21 cellular contexts compared by ENCODE assay signal in the genomic region with DNA sequence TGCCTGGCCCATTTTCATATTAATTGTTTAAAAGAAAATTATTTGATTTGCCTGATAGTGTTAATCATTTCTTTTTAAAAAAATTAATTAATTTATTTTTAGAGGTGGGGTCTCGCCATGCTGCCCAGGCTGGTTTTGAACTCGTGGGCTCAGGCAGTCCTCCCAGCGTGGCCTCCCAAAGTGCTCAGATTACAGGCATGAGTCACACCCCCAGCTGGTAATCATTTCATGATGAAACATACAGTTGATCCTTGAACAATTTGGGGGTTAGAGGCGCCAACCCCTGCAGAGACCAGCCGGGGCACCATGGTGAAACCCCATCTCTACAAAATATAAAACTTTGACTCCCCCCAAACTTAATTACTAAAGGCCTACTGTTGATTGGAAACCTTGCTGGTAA. TPM values are rescaled to one million over a fixed set of nuclear protein-coding genes. Genes with fewer than 3 reads are reported as not detected.
DNase-seq lines count a peak whose midpoint lies in the region; ATAC-seq and TF ChIP-seq lines count a peak whose summit lies in the region.
"Had no signal": no experiment of that assay in that cellular context is flagged by ENCODE, and none has a peak within 500 bp of the region (broad histone marks: within the 10 kb centered on the region; RNA-seq: fewer than 3 reads in every experiment).

No MANE protein-coding gene starts in this region.

- H3K4me3 ChIP-seq in foreskin fibroblast (ENCODE audit: low read depth in 1 of 2, low read length in 2 of 2): no peak overlapping the region
- H3K4me3 ChIP-seq in SJCRH30: no peak overlapping the region
- H3K4me3 ChIP-seq: GM12878, MG63, PC-9 had no signal

- no peaks in the 10 kb centered on the region for H3K9me3 ChIP-seq in SJCRH30 (replicated peaks)
- H3K9me3 ChIP-seq: MG63 had no signal

- no peaks in the 10 kb centered on the region for H3K27me3 ChIP-seq in SJCRH30
- H3K27me3 ChIP-seq: MG63 had no signal

- peaks cover 88% of the 10 kb centered on the region for H3K36me3 ChIP-seq in SJCRH30

- no peaks in the 10 kb centered on the region for H3K4me1 ChIP-seq in SJCRH30

- TF ChIP-seq CTCF in foreskin fibroblast (IDR thresholded peaks at IDR 0.05; ENCODE audit: low read depth, low read length): no peak

- H3K36me3 Mint-ChIP-seq in activated CD4-positive, alpha-beta T cell treated with anti-CD3 and anti-CD28 coated beads for 36 hours (ENCODE audit: low read depth): peaks cover 60% of the 10 kb centered on the region
- peaks cover 65% of the 10 kb centered on the region for H3K36me3 Mint-ChIP-seq in T-helper 2 cell treated with Interferon-gamma antibody and Interleukin-4, amounts not matched to agents 5 μg/mL and 100 μg/mL, for 36 hours (ENCODE audit: low read depth)

- peaks cover 44% of the 10 kb centered on the region for H3K4me1 Mint-ChIP-seq in activated CD4-positive, alpha-beta T cell treated with anti-CD3 and anti-CD28 coated beads for 36 hours
- peaks cover 33% of the 10 kb centered on the region for H3K4me1 Mint-ChIP-seq in T-helper 2 cell treated with Interferon-gamma antibody and Interleukin-4, amounts not matched to agents 5 μg/mL and 100 μg/mL, for 36 hours (ENCODE audit: low read depth)

- H3K9me3 Mint-ChIP-seq in activated CD4-positive, alpha-beta T cell treated with anti-CD3 and anti-CD28 coated beads for 36 hours (ENCODE audit: low read depth): no peaks in the 10 kb centered on the region
- H3K9me3 Mint-ChIP-seq in T-helper 2 cell treated with Interferon-gamma antibody and Interleukin-4, amounts not matched to agents 5 μg/mL and 100 μg/mL, for 36 hours: no peaks in the 10 kb centered on the region
- H3K9me3 Mint-ChIP-seq: HFFc6 had no signal

- H3K4me3 Mint-ChIP-seq in activated CD4-positive, alpha-beta T cell treated with anti-CD3 and anti-CD28 coated beads for 36 hours: no peak overlapping the region
- no peak overlapping the region for H3K4me3 Mint-ChIP-seq in T-helper 2 cell treated with Interferon-gamma antibody and Interleukin-4, amounts not matched to agents 5 μg/mL and 100 μg/mL, for 36 hours
- H3K4me3 Mint-ChIP-seq: HFFc6 had no signal

- ATAC-seq in activated CD4-positive, alpha-beta T cell treated with anti-CD3 and anti-CD28 coated beads for 36 hours: no peak
- ATAC-seq: GM12878 had no signal

- H3K27ac ChIP-seq in SJCRH30: no peak overlapping the region
- H3K27ac ChIP-seq: C4-2B, HL-60, PC-9 had no signal

- intact Hi-C loops in activated CD4-positive, alpha-beta T cell treated with anti-CD3 and anti-CD28 coated beads for 36 hours (cut with DNase I, micrococcal nuclease): loop anchor here in 1 of 2 experiments (5.0 kb wide), 1 partner anchor 756 kb away; a partner anchor contains a TSS

- no peak overlapping the region for H3K27ac Mint-ChIP-seq in activated CD4-positive, alpha-beta T cell treated with anti-CD3 and anti-CD28 coated beads for 36 hours
- peak overlapping the region; percentile 68 for H3K27ac Mint-ChIP-seq in T-helper 2 cell treated with Interferon-gamma antibody and Interleukin-4, amounts not matched to agents 5 μg/mL and 100 μg/mL, for 36 hours
- H3K27ac Mint-ChIP-seq: HFFc6 had no signal

- CTCF ChIA-PET in activated CD4-positive, alpha-beta T cell treated with anti-CD3 and anti-CD28 coated beads for 36 hours (lab: Charles Lee): interaction anchor here (0.6 to 1.4 kb wide), 2 partner anchors 47 to 546 kb away, joined by 3 to 5 read pairs; no protein-coding TSS in a partner anchor

- POLR2A ChIA-PET in activated CD4-positive, alpha-beta T cell treated with anti-CD3 and anti-CD28 coated beads for 36 hours (lab: Charles Lee): no interaction called here

- no peaks in the 10 kb centered on the region for H3K27me3 Mint-ChIP-seq in activated CD4-positive, alpha-beta T cell treated with anti-CD3 and anti-CD28 coated beads for 36 hours
- H3K27me3 Mint-ChIP-seq in T-helper 2 cell treated with Interferon-gamma antibody and Interleukin-4, amounts not matched to agents 5 μg/mL and 100 μg/mL, for 36 hours (ENCODE audit: low read depth): no peaks in the 10 kb centered on the region

- peak; percentile 32 for DNase-seq in activated CD4-positive, alpha-beta T cell treated with anti-CD3 and anti-CD28 coated beads for 36 hours
- no peak for DNase-seq in activated CD4-positive, alpha-beta T cell treated with anti-CD3 and anti-CD28 coated beads for 1 hour
- DNase-seq in HCEC 1CT: peak; percentile 63
- DNase-seq in T-helper 2 cell treated with Interferon-gamma antibody and Interleukin-4, amounts not matched to agents 5 μg/mL and 100 μg/mL, for 36 hours (ENCODE audit: low spot score): no peak
- peak; percentile 14 to 58 for DNase-seq in foreskin fibroblast
- no peak for DNase-seq in 8988T
- no peak for DNase-seq in SJCRH30
- no peak for DNase-seq in H4 (ENCODE audit: low spot score)
- DNase-seq: HFFc6, KBM-7, MG63, NCI-H1105 treated with DMSO at 0.1 percent for 48 hours, NCI-H187 treated with DMSO at 0.1 percent for 48 hours, NCI-H446, NCI-H748 treated with DMSO at 0.1 percent for 48 hours, PC-9, SHP77 treated with DMSO at 0.1 percent for 48 hours had no signal

RNA-seq across cellular contexts. Expression of a gene that starts 7.9 kb away (rescaled TPM):
- 10 to 100 TPM; 45.6 to 63.9 TPM for total RNA-seq in activated CD4-positive, alpha-beta T cell treated with anti-CD3 and anti-CD28 coated beads for 36 hours
- total RNA-seq in SJCRH30 (2014; rRNA removed; shearing (Covaris generic)): 71.9 and 78.6 TPM in 2 replicates
- total RNA-seq in H4 (2014; rRNA removed; shearing (Covaris generic)): 22.3 and 29.9 TPM in 2 replicates

RNA-seq across cellular contexts. Expression of a gene that starts 8.0 kb away (rescaled TPM):
- under 1 TPM; 0.11 to 0.44 TPM for total RNA-seq in activated CD4-positive, alpha-beta T cell treated with anti-CD3 and anti-CD28 coated beads for 36 hours
- total RNA-seq in SJCRH30 (2014; rRNA removed; shearing (Covaris generic)): 6.6 and 8.4 TPM in 2 replicates
- 1.5 and 1.9 TPM in 2 replicates for total RNA-seq in H4 (2014; rRNA removed; shearing (Covaris generic))

RNA-seq across cellular contexts. Expression of a gene that starts 26.6 kb away (rescaled TPM):
- total RNA-seq in activated CD4-positive, alpha-beta T cell treated with anti-CD3 and anti-CD28 coated beads for 36 hours: 10 to 100 TPM; 23.7 to 26.1 TPM
- total RNA-seq in SJCRH30 (2014; rRNA removed; shearing (Covaris generic)): 48.5 and 51.2 TPM in 2 replicates
- total RNA-seq in H4 (2014; rRNA removed; shearing (Covaris generic)): 9.1 and 11.8 TPM in 2 replicates

RNA-seq across cellular contexts. Expression of a gene that starts 26.9 kb away (rescaled TPM):
- 10 to 100 TPM; 23.8 to 25.3 TPM for total RNA-seq in activated CD4-positive, alpha-beta T cell treated with anti-CD3 and anti-CD28 coated beads for 36 hours
- 36.0 and 41.6 TPM in 2 replicates for total RNA-seq in SJCRH30 (2014; rRNA removed; shearing (Covaris generic))
- 16.6 and 17.4 TPM in 2 replicates for total RNA-seq in H4 (2014; rRNA removed; shearing (Covaris generic))

RNA-seq across cellular contexts. Expression of a gene that starts 53.9 kb away (rescaled TPM):
- total RNA-seq in activated CD4-positive, alpha-beta T cell treated with anti-CD3 and anti-CD28 coated beads for 36 hours: 10 to 100 TPM; 31.8 to 34.5 TPM
- 83.4 and 87.8 TPM in 2 replicates for total RNA-seq in SJCRH30 (2014; rRNA removed; shearing (Covaris generic))
- 16.9 and 18.0 TPM in 2 replicates for total RNA-seq in H4 (2014; rRNA removed; shearing (Covaris generic))
- total RNA-seq: G401 had no signal

Comparison
In these comparisons a context has a peak if more than half of its experiments do, and no peak if none do; other contexts are left out.
1. DNase-seq: peak in activated CD4-positive, alpha-beta T cell treated with anti-CD3 and anti-CD28 coated beads for 36 hours (single experiment), HCEC 1CT (single experiment) and foreskin fibroblast (2 of 2); none in activated CD4-positive, alpha-beta T cell treated with anti-CD3 and anti-CD28 coated beads for 1 hour (single experiment), T-helper 2 cell treated with Interferon-gamma antibody and Interleukin-4, amounts not matched to agents 5 μg/mL and 100 μg/mL, for 36 hours (single experiment), 8988T (single experiment), SJCRH30 (0 of 2) and H4 (single experiment).